10 cellular contexts compared by ENCODE assay signal in the genomic region with DNA sequence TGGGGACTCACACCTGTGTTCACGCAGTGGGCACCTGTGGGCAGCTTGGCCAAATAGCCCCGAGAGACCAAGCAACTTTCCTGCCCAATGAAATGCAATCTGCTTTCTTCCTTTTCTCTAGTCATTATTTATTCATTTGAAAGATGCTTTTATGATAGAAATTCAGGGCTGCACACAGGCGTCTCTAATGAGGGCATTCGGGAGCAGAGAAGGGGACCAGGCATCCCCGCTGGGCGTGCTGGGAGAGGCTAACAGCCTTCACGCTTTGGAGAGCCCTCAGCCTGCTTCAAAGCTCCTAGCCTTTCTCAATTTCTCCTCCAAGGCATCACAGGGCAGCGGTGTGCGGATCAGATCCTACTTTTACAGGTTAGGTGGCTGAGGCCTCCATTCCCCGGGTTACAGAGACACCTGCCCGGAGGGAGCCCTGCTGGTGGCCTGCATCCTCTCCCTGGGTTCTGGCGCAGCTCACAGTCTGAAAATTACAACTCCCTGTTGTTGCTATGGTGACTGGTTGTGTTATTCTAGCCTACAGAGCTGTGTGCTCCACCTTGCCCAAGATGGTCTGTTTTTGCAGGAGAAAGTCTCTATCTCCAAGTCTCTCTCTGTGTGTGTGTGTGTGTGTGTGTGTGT. TPM values are rescaled to one million over a fixed set of nuclear protein-coding genes. Genes with fewer than 3 reads are reported as not detected.
DNase-seq lines count a peak whose midpoint lies in the region; TF ChIP-seq lines count a peak whose summit lies in the region.
"Had no signal": no experiment of that assay in that cellular context is flagged by ENCODE, and none has a peak within 500 bp of the region (broad histone marks: within the 10 kb centered on the region; RNA-seq: fewer than 3 reads in every experiment).

No MANE protein-coding gene starts in this region.

- H3K4me1 ChIP-seq in osteoblast (ENCODE audit: insufficient read depth, low read length) (no peaks in the 10 kb centered on the region), tibial nerve (peaks cover 0 to 60% (median 21%) of the 10 kb centered on the region in 4 donors), A673 (ENCODE audit: insufficient read depth, low read length, poor library complexity, severe bottlenecking) (peaks cover 16% of the 10 kb centered on the region)
- H3K4me1 ChIP-seq: prostate gland had no signal

- H3K4me1 Mint-ChIP-seq in brain = peaks cover 97% of the 10 kb centered on the region

- CTCF ChIA-PET in A673 (lab: Charles Lee) = no interaction called here

- no peak for TF ChIP-seq POLR2A in tibial nerve (IDR thresholded peaks at IDR 0.05)

- TF ChIP-seq CTCF in brain (conservative IDR thresholded peaks at IDR 0.05) (no peak), osteoblast (IDR thresholded peaks at IDR 0.05; ENCODE audit: extremely low read depth, low read depth, low read length) (no peak), tibial nerve (IDR thresholded peaks at IDR 0.05) (no peak), A673 (conservative IDR thresholded peaks at IDR 0.05; ENCODE audit: low read depth, low read length) (no peak)

- H3K4me3 ChIP-seq in osteoblast (ENCODE audit: insufficient read depth, low read length) (no peak overlapping the region), tibial nerve (no peak overlapping the region), A673 (ENCODE audit: low read depth, low read length, poor library complexity, severe bottlenecking) (no peak overlapping the region)
- H3K4me3 ChIP-seq: prostate gland had no signal

- H4K20me1 ChIP-seq in osteoblast (ENCODE audit: insufficient read depth, low read length) = no peaks in the 10 kb centered on the region

- no peak for TF ChIP-seq EP300 in tibial nerve (IDR thresholded peaks at IDR 0.05)

- H3K27ac Mint-ChIP-seq in brain = peak overlapping the region; percentile 92 to 98 (median 97)

- no peak overlapping the region for H3K27ac ChIP-seq in osteoblast (ENCODE audit: low read depth, low read length)
- no peak overlapping the region for H3K27ac ChIP-seq in tibial nerve
- no peak overlapping the region for H3K27ac ChIP-seq in A673 (ENCODE audit: low read depth, low read length, poor library complexity, severe bottlenecking)
- H3K27ac ChIP-seq: 22Rv1, prostate gland had no signal

- no peaks in the 10 kb centered on the region for H3K36me3 ChIP-seq in osteoblast (ENCODE audit: insufficient read depth, low read length)
- H3K36me3 ChIP-seq in tibial nerve = no peaks in the 10 kb centered on the region
- no peaks in the 10 kb centered on the region for H3K36me3 ChIP-seq in A673 (ENCODE audit: insufficient read depth, low read length, poor library complexity, severe bottlenecking)
- H3K36me3 ChIP-seq: prostate gland had no signal

- H3K4me2 ChIP-seq in osteoblast (ENCODE audit: insufficient read depth, low read length) = no peak overlapping the region

- WGBS in tibial nerve, 2 donors = 93 to 97% methylated on average over 12 of the region's 12 CpGs

- intact Hi-C loops in A673 (cut with micrococcal nuclease; ENCODE audit: unreplicated experiment) = loop anchor here (1.0 kb wide), 1 partner anchor 20 kb away; no protein-coding TSS in a partner anchor

- no peaks in the 10 kb centered on the region for H3K79me2 ChIP-seq in osteoblast (ENCODE audit: insufficient read depth, low read length)

- H3K27me3 Mint-ChIP-seq in brain = no peaks in the 10 kb centered on the region

- H3K27me3 ChIP-seq in osteoblast (ENCODE audit: insufficient read depth, low read length) = peaks cover 8% of the 10 kb centered on the region
- H3K27me3 ChIP-seq in tibial nerve = no peaks in the 10 kb centered on the region
- no peaks in the 10 kb centered on the region for H3K27me3 ChIP-seq in A673 (replicated peaks; ENCODE audit: insufficient read depth, low read depth, low read length, poor library complexity)

- DNase-seq in DMS 273 (lab: John Stamatoyannopoulos, UW; ENCODE audit: unreplicated experiment) (peak; percentile 68), DMS 273 treated with DMSO at 0.1 percent for 48 hours (lab: John Stamatoyannopoulos, UW) (no peak), NCI-H146 (lab: John Stamatoyannopoulos, UW) (peak; percentile 81), osteoblast (ENCODE audit: insufficient read length, low spot score, missing footprints) (peak; percentile 81), tibial nerve (ENCODE audit: low spot score in 2 of 2) (no peak), NCI-H2029 treated with DMSO at 0.1 percent for 48 hours (lab: John Stamatoyannopoulos, UW) (no peak), A673 (ENCODE audit: low spot score) (no peak)

- no peaks in the 10 kb centered on the region for H3K36me3 Mint-ChIP-seq in brain

- peaks cover 0 to 3% (median 0%) of the 10 kb centered on the region in 5 experiments for H3K9me3 Mint-ChIP-seq in brain

- H2AFZ ChIP-seq in osteoblast (ENCODE audit: low read length) = no peak overlapping the region

- no TSS peak for BruUV-seq in A673 (replicated peaks; lab: Mats Ljungman, UMichigan)

- peak overlapping the region; percentile 33 to 67 (median 51) for H3K4me3 Mint-ChIP-seq in brain

- POLR2A ChIA-PET in A673 (lab: Charles Lee; ENCODE audit: low non-redundant PET) = no interaction called here

- H3K9me3 ChIP-seq in osteoblast (ENCODE audit: low read depth, low read length) (no peaks in the 10 kb centered on the region), tibial nerve (no peaks in the 10 kb centered on the region), A673 (ENCODE audit: low read depth, low read length, poor library complexity, severe bottlenecking) (no peaks in the 10 kb centered on the region)
- H3K9me3 ChIP-seq: prostate gland had no signal

RNA-seq across cellular contexts. Expression of gene KLF13, which starts 21.8 kb away (rescaled TPM):
- 88.5 TPM for polyA plus RNA-seq in brain (ENCODE audit: insufficient read depth, low read depth, low replicate concordance)
- total RNA-seq in osteoblast = 53.3 and 58.6 TPM in 2 replicates
- total RNA-seq in tibial nerve = 10 to 100 TPM; 61.2 to 77.9 (median 75.1) TPM
- 22.1 and 23.5 TPM in 2 replicates for total RNA-seq in A673 (2021)

Comparison
In these comparisons a context has a peak if more than half of its experiments do, and no peak if none do; other contexts are left out.
1. DNase-seq: peak in DMS 273 (single experiment), NCI-H146 (single experiment) and osteoblast (single experiment); none in DMS 273 treated with DMSO at 0.1 percent for 48 hours (single experiment), tibial nerve (0 of 2), NCI-H2029 treated with DMSO at 0.1 percent for 48 hours (single experiment) and A673 (single experiment).